In the genomic region with DNA sequence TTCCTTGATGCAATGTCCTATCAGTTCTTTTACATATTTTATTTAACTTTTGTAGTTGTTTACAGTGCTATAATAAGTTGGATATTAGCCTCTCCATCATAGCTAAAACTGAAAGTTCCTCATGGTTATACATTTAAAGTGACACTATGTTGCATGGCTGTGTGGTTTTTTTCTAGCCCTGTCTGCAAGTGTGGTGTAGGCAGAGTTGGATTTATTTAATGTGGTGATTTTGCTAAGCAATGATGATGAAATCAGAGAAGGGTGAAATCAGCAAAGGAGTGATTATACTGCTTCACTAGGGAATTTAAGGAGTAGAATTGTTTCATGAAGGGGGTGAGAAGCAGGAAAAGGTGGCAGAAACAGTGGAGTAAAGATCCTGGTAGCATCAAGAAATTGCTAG, we compare ENCODE assay signal across 1 cellular context.
TF ChIP-seq lines count a peak whose summit lies in the region.

No MANE protein-coding gene starts in this region.

TF ChIP-seq in K562, 482 proteins besides CTCF, POLR2A, EP300 and RAD21:
- TF ChIP-seq CREBBP (IDR thresholded peaks at IDR 0.05; ENCODE audit: low read depth, low read length) = no peak
- peak; percentile 13 for TF ChIP-seq POLR2B (IDR thresholded peaks at IDR 0.05; ENCODE audit: low read depth, partially characterized antibody)
- TF ChIP-seq CEBPG (CRISPR knock-in tag; IDR thresholded peaks at IDR 0.05) = 0 out of 2 replicates have a peak, but pooled peaks have one; percentile 10
- no peak; a peak in 1 of 4 replicates for TF ChIP-seq CEBPG (tag; conservative IDR thresholded peaks at IDR 0.05 in 1 of 2, IDR thresholded peaks at IDR 0.05 in 1 of 2)
